ENCODE assay signal across 13 cellular contexts in the genomic region with DNA sequence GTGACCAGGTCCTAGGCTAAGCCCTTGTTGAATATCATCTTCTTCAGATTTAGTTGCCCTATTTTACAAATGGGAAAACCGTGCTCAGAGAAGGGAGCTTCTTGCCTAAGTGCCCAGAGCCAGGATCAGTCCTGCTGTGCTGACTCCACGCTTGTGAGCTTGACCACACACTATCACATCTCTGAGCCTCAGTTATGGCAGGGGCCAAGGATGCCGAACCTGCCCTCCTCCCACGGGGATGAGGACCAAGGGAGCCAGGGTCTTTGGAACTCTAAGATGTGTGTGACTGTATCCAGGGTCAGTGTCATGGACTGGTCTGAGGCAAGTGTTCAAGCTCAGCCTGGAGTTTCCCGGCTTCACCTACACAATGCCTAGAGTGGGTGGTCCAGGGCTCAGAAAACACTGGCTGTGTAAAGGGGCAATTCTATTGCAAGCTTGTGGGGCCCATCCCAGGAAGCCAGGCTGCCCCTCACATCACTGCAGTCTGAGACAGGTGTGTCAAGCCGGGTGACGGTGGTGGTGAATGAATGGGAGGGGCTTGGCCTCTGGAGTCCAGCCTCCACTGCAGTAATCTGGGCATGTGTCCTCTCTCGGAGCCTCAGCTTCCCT.
"Had no signal": no experiment of that assay in that cellular context is flagged by ENCODE, and none has a peak within 500 bp of the region (broad histone marks: within the 10 kb centered on the region; RNA-seq: fewer than 3 reads in every experiment).

No MANE protein-coding gene starts in this region.

- H3K36me3 ChIP-seq: esophagus muscularis mucosa, gastrocnemius medialis had no signal

- H3K4me1 ChIP-seq: esophagus muscularis mucosa, gastrocnemius medialis, parathyroid adenoma had no signal

- FAIRE-seq: urothelium cell line had no signal

- DNase-seq: central memory CD4-positive, alpha-beta T cell; effector memory CD4-positive, alpha-beta T cell; gastrocnemius medialis; left colon; occipital lobe; stimulated activated CD4-positive, alpha-beta T cell treated with anti-CD3 and anti-CD28 coated beads, Interleukin-2, amount 100 ng/mL, for 24 hours; stimulated activated naive CD4-positive, alpha-beta T cell treated with Interleukin-2 at 50 U/mL for 16 hours; trophoblast cell had no signal

- H3K27me3 ChIP-seq: esophagus muscularis mucosa, gastrocnemius medialis had no signal

- H3K4me3 ChIP-seq: esophagus muscularis mucosa, gastrocnemius medialis, skin epidermis had no signal

- H3K27ac ChIP-seq: epithelial cell of prostate, esophagus muscularis mucosa, gastrocnemius medialis, parathyroid adenoma, skin epidermis had no signal

- H3K9me3 ChIP-seq: gastrocnemius medialis had no signal
